8 cellular contexts compared by ENCODE assay signal in genomic region chr3:10366681-10367101, GRCh38. TPM values are rescaled to one million over a fixed set of nuclear protein-coding genes. Genes with fewer than 3 reads are reported as not detected.
DNase-seq lines count a peak whose midpoint lies in the region; ATAC-seq, FAIRE-seq and TF ChIP-seq lines count a peak whose summit lies in the region.

No MANE protein-coding gene starts in this region.

- H4K5ac ChIP-seq in IMR-90 (ENCODE audit: low read depth, low read length), result peak overlapping the region; percentile 51; the same call in 1 of the 2 replicates

- H3K27me3 ChIP-seq in ACC112 (ENCODE audit: insufficient read depth, low read length), result no peaks in the 10 kb centered on the region
- no peaks in the 10 kb centered on the region for H3K27me3 ChIP-seq in IMR-90 (ENCODE audit: control insufficient read depth, insufficient read depth, low read length)
- H3K27me3 ChIP-seq in small intestine (ENCODE audit: control insufficient read depth in 2 of 2, insufficient read depth in 2 of 2, low read length in 2 of 2), result no peaks in the 10 kb centered on the region
- H3K27me3 ChIP-seq in suprapubic skin, result no peaks in the 10 kb centered on the region

- H3K36me3 ChIP-seq in ACC112 (ENCODE audit: insufficient read depth, low read length), result no peaks in the 10 kb centered on the region
- H3K36me3 ChIP-seq in IMR-90 (ENCODE audit: control insufficient read depth, insufficient read depth, low read length), result no peaks in the 10 kb centered on the region
- no peaks in the 10 kb centered on the region for H3K36me3 ChIP-seq in small intestine (ENCODE audit: control insufficient read depth in 2 of 2, insufficient read depth in 2 of 2, low read length in 2 of 2)
- no peaks in the 10 kb centered on the region for H3K36me3 ChIP-seq in suprapubic skin

- ATAC-seq in IMR-90 (ENCODE audit: low read depth) (peak; percentile 86), GM21619 (IDR thresholded peaks at IDR 0.05; ENCODE audit: unreplicated experiment) (no peak), HG03175 (IDR thresholded peaks at IDR 0.05; ENCODE audit: unreplicated experiment) (no peak)

- no peak for FAIRE-seq in small intestine (lab: Jason Lieb, UNC)

- peak overlapping the region; percentile 61 for H2AFZ ChIP-seq in ACC112 (ENCODE audit: low read length, unreplicated experiment)
- H2AFZ ChIP-seq in IMR-90 (replicated peaks; ENCODE audit: low read length, poor library complexity), result peak overlapping the region; percentile 35

- H3K9me3 ChIP-seq in IMR-90 (ENCODE audit: control insufficient read depth, insufficient read depth, low read length), result peaks cover 8% of the 10 kb centered on the region
- H3K9me3 ChIP-seq in small intestine (ENCODE audit: control insufficient read depth, low read depth), result no peaks in the 10 kb centered on the region
- no peaks in the 10 kb centered on the region for H3K9me3 ChIP-seq in suprapubic skin

- H4K20me1 ChIP-seq in IMR-90 (ENCODE audit: insufficient read depth, low read length), result no peaks in the 10 kb centered on the region

- H3K79me1 ChIP-seq in IMR-90 (ENCODE audit: low read depth in 1 of 2, low read length in 2 of 2), result no peaks in the 10 kb centered on the region

- intact Hi-C loops in IMR-90 (cut with micrococcal nuclease), result loop anchor here (1.0 to 5.0 kb wide), 2 partner anchors 9 to 71 kb away; no protein-coding TSS in a partner anchor

- peak overlapping the region; percentile 26 for H2AK9ac ChIP-seq in IMR-90 (replicated peaks; ENCODE audit: low read depth, low read length, poor library complexity)

- peak overlapping the region; percentile 89; the same call in 1 of the 3 replicates for H2BK15ac ChIP-seq in IMR-90 (ENCODE audit: low read depth, low read length)

- H3K4me1 ChIP-seq in ACC112 (ENCODE audit: control insufficient read depth, insufficient read depth, low read length, unreplicated experiment) (peaks cover 31% of the 10 kb centered on the region), IMR-90 (ENCODE audit: control insufficient read depth, insufficient read depth, low read length) (peaks cover 21% of the 10 kb centered on the region), small intestine (ENCODE audit: control insufficient read depth in 2 of 2, insufficient read depth in 1 of 2, low read depth in 1 of 2, low read length in 1 of 2) (no peaks in the 10 kb centered on the region), suprapubic skin (no peaks in the 10 kb centered on the region)

- dilution Hi-C loops in IMR-90 (cut with HindIII; ENCODE audit: low sequenced_read_pairs, unreplicated experiment), result no loop called here

- H3K4me3 ChIP-seq in ACC112 (ENCODE audit: low read depth, low read length) (no peak overlapping the region), IMR-90 (ENCODE audit: insufficient read depth, low read depth, low read length) (no peak overlapping the region), small intestine (ENCODE audit: low read depth in 1 of 2, low read length in 2 of 2) (no peak overlapping the region), suprapubic skin (no peak overlapping the region)

- peak overlapping the region; percentile 65; the same call in 1 of the 2 replicates for H4K91ac ChIP-seq in IMR-90 (ENCODE audit: insufficient read depth, low read depth, low read length)

- no TSS peak for BruUV-seq in IMR-90 (replicated peaks; lab: Mats Ljungman, UMichigan)

- peak overlapping the region; percentile 5 to 79; a peak in 2 of 4 replicates for H4K8ac ChIP-seq in IMR-90 (ENCODE audit: low read depth in 2 of 2, low read length in 2 of 2)

- H3K9me1 ChIP-seq in IMR-90 (ENCODE audit: insufficient read depth, low read length), result peaks cover 24% of the 10 kb centered on the region

- TF ChIP-seq RAD21 in IMR-90 (IDR thresholded peaks at IDR 0.05; ENCODE audit: low read length), result peak; percentile 37

- peak overlapping the region; percentile 62; the same call in 1 of the 2 replicates for H3K18ac ChIP-seq in IMR-90 (ENCODE audit: low read depth, low read length)

- in situ Hi-C loops in IMR-90 (cut with MboI; ENCODE audit: low sequenced_read_pairs), result no loop called here

- 0 out of 2 replicates have a peak, but pooled peaks have one; percentile 23 for TF ChIP-seq CTCF in IMR-90 (conservative IDR thresholded peaks at IDR 0.05; ENCODE audit: low read depth, low read length)
- no peak for TF ChIP-seq CTCF in suprapubic skin (IDR thresholded peaks at IDR 0.05)

- no peak for TF ChIP-seq EP300 in suprapubic skin (IDR thresholded peaks at IDR 0.05)

- H3K14ac ChIP-seq in IMR-90 (replicated peaks; ENCODE audit: low read depth, low read length), result peak overlapping the region; percentile 41; the same call in 1 of the 2 replicates

- H3K56ac ChIP-seq in IMR-90 (ENCODE audit: extremely low read depth, insufficient read depth, low read length), result peak overlapping the region; percentile 22; the same call in 1 of the 2 replicates

- no peak overlapping the region for H3K9ac ChIP-seq in IMR-90 (ENCODE audit: low read depth, low read length)

- H3K79me2 ChIP-seq in ACC112 (ENCODE audit: control insufficient read depth, insufficient read depth, low read length, unreplicated experiment), result no peaks in the 10 kb centered on the region

- H2BK20ac ChIP-seq in IMR-90 (ENCODE audit: low read depth, low read length), result peak overlapping the region; percentile 78

- peak overlapping the region; percentile 79 for H2BK120ac ChIP-seq in IMR-90 (ENCODE audit: low read depth, low read length)

- 0 out of 2 replicates have a peak, but pooled peaks have one; percentile 22 for TF ChIP-seq POLR2A in IMR-90 (IDR thresholded peaks at IDR 0.05; ENCODE audit: low read depth, low read length)
- no peak for TF ChIP-seq POLR2A in suprapubic skin (IDR thresholded peaks at IDR 0.05)

- WGBS in IMR-90 (ENCODE audit: extremely low coverage in 2 of 2, insufficient read length in 1 of 2), 2 experiments, result no CpG with 5 or more reads among the region's 7 CpGs
- 46 to 49% (median 46%) methylated on average over 7 of the region's 7 CpGs for WGBS in small intestine, 3 donors
- 36% methylated on average over 7 of the region's 7 CpGs for WGBS in suprapubic skin

- H3K4ac ChIP-seq in IMR-90 (ENCODE audit: low read depth, low read length), result peak overlapping the region; percentile 85

- peak overlapping the region; percentile 94 for H3K27ac ChIP-seq in ACC112 (ENCODE audit: low read depth, low read length)
- peak overlapping the region; percentile 42 for H3K27ac ChIP-seq in IMR-90 (ENCODE audit: insufficient read depth, low read length)
- no peak overlapping the region for H3K27ac ChIP-seq in small intestine (ENCODE audit: low read depth in 1 of 2, low read length in 1 of 2)
- no peak overlapping the region for H3K27ac ChIP-seq in suprapubic skin

- H3K23ac ChIP-seq in IMR-90 (ENCODE audit: low read depth, low read length), result peak overlapping the region; percentile 61

- CTCF ChIA-PET in IMR-90 (lab: Yijun Ruan, JAX), result interaction anchor here (0.6 to 1.6 kb wide), 7 partner anchors 9 to 44 kb away, joined by 3 to 5 read pairs (median 4); no protein-coding TSS in a partner anchor

- H2AK5ac ChIP-seq in IMR-90 (ENCODE audit: low read depth, low read length), result peak overlapping the region; percentile 74; the same call in 1 of the 2 replicates

- DNase-seq in IMR-90 (peak; percentile 100), kidney tubule cell (ENCODE audit: low spot score) (peak; percentile 87), small intestine (no peak), suprapubic skin (ENCODE audit: low spot score in 2 of 2) (no peak)
- peak; percentile 15 for DNase-seq in activated T-helper 9 cell treated with anti-CD3 and anti-CD28 coated beads, Interleukin-2, amount 50 U/mL, for 16 hours (ENCODE audit: low read depth)

- peak overlapping the region; percentile 54 for H3K4me2 ChIP-seq in IMR-90 (ENCODE audit: low read depth, low read length)

- peak overlapping the region; percentile 79 for H2BK5ac ChIP-seq in IMR-90 (ENCODE audit: low read depth, low read length, poor library complexity, severe bottlenecking)

- POLR2A ChIA-PET in IMR-90 (lab: Charles Lee; ENCODE audit: unreplicated experiment), result interaction anchor here (0.8 kb wide), 1 partner anchor 9 kb away, joined by 3 read pairs; no protein-coding TSS in a partner anchor

TF ChIP-seq in IMR-90, 13 proteins besides CTCF, POLR2A, EP300 and RAD21:
- TF ChIP-seq RFX5 (IDR thresholded peaks at IDR 0.05; ENCODE audit: low read depth, low read length) (no peak), SMC3 (IDR thresholded peaks at IDR 0.05; ENCODE audit: low read depth, low read length) (peak; percentile 26; the same call in 1 of the 2 replicates), MAZ (IDR thresholded peaks at IDR 0.05; ENCODE audit: borderline replicate concordance, low read depth, low read length) (peak; percentile 41), CEBPB (IDR thresholded peaks at IDR 0.05; ENCODE audit: low read depth, low read length) (peak; percentile 15; the same call in 1 of the 2 replicates), USF2 (IDR thresholded peaks at IDR 0.05; ENCODE audit: low read depth, low read length) (no peak), MXI1 (IDR thresholded peaks at IDR 0.05; ENCODE audit: borderline replicate concordance, low read depth, low read length) (no peak; the same call in 1 of the 2 replicates), NFE2L2 (IDR thresholded peaks at IDR 0.05; ENCODE audit: low read depth, low read length) (peak; percentile 6; the same call in 1 of the 2 replicates), RCOR1 (IDR thresholded peaks at IDR 0.05; ENCODE audit: insufficient replicate concordance, low read length) (peak; percentile 64), BHLHE40 (IDR thresholded peaks at IDR 0.05; ENCODE audit: low read depth, low read length) (peak; percentile 62), FOS (IDR thresholded peaks at IDR 0.05; ENCODE audit: low read depth, low read length) (peak; percentile 86)

RNA-seq across cellular contexts. Expression of gene SEC13, which starts 45.8 kb away (rescaled TPM):
- total RNA-seq in IMR-90 (2012; rRNA removed) (443 and 475 TPM in 2 replicates), suprapubic skin (100 to 1,000 TPM; 104 to 137 (median 118) TPM)
- polyA plus RNA-seq in IMR-90 (2012; rRNA removed) (364 and 377 TPM in 2 replicates), small intestine (100 to 1,000 TPM; 179 to 349 (median 239) TPM)
- polyA plus RNA-seq in IMR-90 (2012; cell fraction: cytosol; rRNA removed), result 372 and 417 TPM in 2 replicates
- 300 and 409 TPM in 2 replicates for polyA plus RNA-seq in IMR-90 (2012; cell fraction: nucleus; rRNA removed; ENCODE audit: low replicate concordance)

Comparison
In these comparisons a context has a peak if more than half of its experiments do, and no peak if none do; other contexts are left out.
1. H3K27ac ChIP-seq: peak in ACC112 (single experiment) and IMR-90 (single experiment); none in small intestine (0 of 2) and suprapubic skin (single experiment).
2. DNase-seq: peak in IMR-90 (single experiment), activated T-helper 9 cell treated with anti-CD3 and anti-CD28 coated beads, Interleukin-2, amount 50 U/mL, for 16 hours (single experiment) and kidney tubule cell (single experiment); none in small intestine (single experiment) and suprapubic skin (0 of 2).